In genomic region chr10:31650010-31650409, GRCh38 we compare ENCODE assay signal across 10 cellular contexts.
A peak's percentile ranks its signal among the peaks of the same experiment; 100 is the strongest.
DNase-seq lines count a peak whose midpoint lies in the region; ATAC-seq and TF ChIP-seq lines count a peak whose summit lies in the region.
"Had no signal": no experiment of that assay in that cellular context is flagged by ENCODE, and none has a peak within 500 bp of the region (broad histone marks: within the 10 kb centered on the region; RNA-seq: fewer than 3 reads in every experiment).

No MANE protein-coding gene starts in this region.

- H3K27ac ChIP-seq in heart left ventricle, result peak overlapping the region; percentile 34 to 83 (median 76)
- H3K27ac ChIP-seq: neutrophil had no signal

- no peaks in the 10 kb centered on the region for H3K36me3 ChIP-seq in heart left ventricle
- H3K36me3 ChIP-seq: neutrophil had no signal

- no peak for TF ChIP-seq POLR2A in heart left ventricle (IDR thresholded peaks at IDR 0.05)

- ATAC-seq in heart left ventricle (peak; percentile 87 to 95 (median 92)), HG02678 (IDR thresholded peaks at IDR 0.05; ENCODE audit: unreplicated experiment) (no peak)
- ATAC-seq in stimulated activated naive CD8-positive, alpha-beta T cell treated with anti-CD3 and anti-CD28 coated beads, Interleukin-15, amount 100 ng/mL, for 72 hours, result no peak

- intact Hi-C loops in heart left ventricle (cut with DNase I), result no loop called here

- 23 to 54% (median 39%) methylated on average over 8 of the region's 8 CpGs for WGBS in heart left ventricle, 4 donors

- H3K27ac Mint-ChIP-seq in stimulated activated naive CD8-positive, alpha-beta T cell treated with anti-CD3 and anti-CD28 coated beads, Interleukin-15, amount 100 ng/mL, for 72 hours, result no peak overlapping the region
- H3K27ac Mint-ChIP-seq: activated naive CD4-positive, alpha-beta T cell treated with anti-CD3 and anti-CD28 coated beads, Interleukin-2, amount 50 U/mL, for 24 hours had no signal

- TF ChIP-seq CTCF in heart left ventricle (IDR thresholded peaks at IDR 0.05), result no peak

- no peaks in the 10 kb centered on the region for H3K9me3 ChIP-seq in heart left ventricle
- H3K9me3 ChIP-seq: neutrophil had no signal

- H3K4me1 Mint-ChIP-seq in stimulated activated naive CD8-positive, alpha-beta T cell treated with anti-CD3 and anti-CD28 coated beads, Interleukin-15, amount 100 ng/mL, for 72 hours, result no peaks in the 10 kb centered on the region
- H3K4me1 Mint-ChIP-seq: activated naive CD4-positive, alpha-beta T cell treated with anti-CD3 and anti-CD28 coated beads, Interleukin-2, amount 50 U/mL, for 24 hours had no signal

- peak overlapping the region in 7 of 12 donors; percentile 3 to 36 (median 18) for H3K4me3 ChIP-seq in heart left ventricle

- H3K9me3 Mint-ChIP-seq in stimulated activated naive CD8-positive, alpha-beta T cell treated with anti-CD3 and anti-CD28 coated beads, Interleukin-15, amount 100 ng/mL, for 72 hours, result no peaks in the 10 kb centered on the region
- H3K9me3 Mint-ChIP-seq: activated naive CD4-positive, alpha-beta T cell treated with anti-CD3 and anti-CD28 coated beads, Interleukin-2, amount 50 U/mL, for 24 hours had no signal

- H3K4me1 ChIP-seq in heart left ventricle, result peaks cover 0 to 25% (median 12%) of the 10 kb centered on the region in 12 donors

- no peak overlapping the region for H3K4me3 Mint-ChIP-seq in stimulated activated naive CD8-positive, alpha-beta T cell treated with anti-CD3 and anti-CD28 coated beads, Interleukin-15, amount 100 ng/mL, for 72 hours
- H3K4me3 Mint-ChIP-seq: activated naive CD4-positive, alpha-beta T cell treated with anti-CD3 and anti-CD28 coated beads, Interleukin-2, amount 50 U/mL, for 24 hours had no signal

- peak; percentile 93 for DNase-seq in EH (ENCODE audit: low read depth)
- peak; percentile 85 for DNase-seq in amniotic epithelial cell (ENCODE audit: low read depth)
- DNase-seq in heart left ventricle, result peak; percentile 82 to 87 (median 87)
- peak; percentile 45 for DNase-seq in retina
- no peak for DNase-seq in DMS153 treated with DMSO at 0.1 percent for 48 hours (lab: John Stamatoyannopoulos, UW; ENCODE audit: unreplicated experiment)
- no peak for DNase-seq in activated CD4-positive, CD25-positive, alpha-beta regulatory T cell treated with anti-CD3 and anti-CD28 coated beads, Interleukin-2, amount 50 U/mL, for 72 hours
- DNase-seq in stimulated activated naive CD8-positive, alpha-beta T cell treated with anti-CD3 and anti-CD28 coated beads, Interleukin-15, amount 100 ng/mL, for 72 hours, result no peak

- H3K27me3 Mint-ChIP-seq in stimulated activated naive CD8-positive, alpha-beta T cell treated with anti-CD3 and anti-CD28 coated beads, Interleukin-15, amount 100 ng/mL, for 72 hours, result peaks cover 14% of the 10 kb centered on the region

- no peaks in the 10 kb centered on the region for H3K27me3 ChIP-seq in heart left ventricle
- H3K27me3 ChIP-seq: neutrophil had no signal

Comparison
In these comparisons a context has a peak if more than half of its experiments do, and no peak if none do; other contexts are left out.
1. DNase-seq: peak in EH (single experiment), amniotic epithelial cell (single experiment), heart left ventricle (5 of 5) and retina (single experiment); none in DMS153 treated with DMSO at 0.1 percent for 48 hours (single experiment), activated CD4-positive, CD25-positive, alpha-beta regulatory T cell treated with anti-CD3 and anti-CD28 coated beads, Interleukin-2, amount 50 U/mL, for 72 hours (single experiment) and stimulated activated naive CD8-positive, alpha-beta T cell treated with anti-CD3 and anti-CD28 coated beads, Interleukin-15, amount 100 ng/mL, for 72 hours (0 of 2).
2. ATAC-seq: peak in heart left ventricle (4 of 4); none in stimulated activated naive CD8-positive, alpha-beta T cell treated with anti-CD3 and anti-CD28 coated beads, Interleukin-15, amount 100 ng/mL, for 72 hours (single experiment) and HG02678 (single experiment).